In the genomic region with DNA sequence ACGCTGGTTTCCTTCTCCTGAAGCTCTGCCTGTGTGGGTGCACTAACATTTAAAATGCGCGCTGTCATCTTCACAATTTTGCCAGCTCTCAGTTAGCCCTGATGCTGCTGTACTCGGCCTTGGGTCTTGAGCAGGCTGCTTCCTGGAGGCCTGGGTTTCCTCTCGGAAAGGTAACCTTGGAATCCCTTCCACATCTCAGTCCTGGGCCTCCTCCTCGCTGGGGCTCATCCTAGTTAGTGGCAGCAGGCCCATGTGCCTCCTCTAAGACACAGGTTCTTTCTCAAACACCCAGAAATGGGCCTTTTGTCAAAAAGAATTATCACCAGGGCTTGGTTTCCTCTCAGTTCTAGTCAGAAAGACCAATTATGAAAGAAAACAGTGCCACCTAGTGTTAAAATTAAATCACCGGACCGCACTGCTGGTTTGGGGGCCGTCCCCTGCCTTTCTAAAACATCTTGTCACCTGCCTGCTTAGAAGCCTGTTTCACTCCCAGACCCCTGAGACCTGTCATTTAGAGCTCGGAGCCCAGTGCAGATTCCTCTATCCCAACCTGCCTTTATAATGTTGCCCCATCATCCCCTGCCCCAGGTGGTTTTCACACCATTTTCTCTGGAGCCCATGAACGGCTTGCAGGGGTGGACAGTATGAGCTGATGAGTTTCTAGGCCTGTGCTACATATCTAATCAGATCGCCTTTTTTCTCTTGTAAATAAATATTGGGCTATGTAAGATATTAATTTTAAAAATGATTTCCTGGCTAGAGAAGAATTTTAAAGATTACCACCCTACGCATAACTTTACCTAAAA, we compare ENCODE assay signal across 8 cellular contexts. TPM values are rescaled to one million over a fixed set of nuclear protein-coding genes. Genes with fewer than 3 reads are reported as not detected.
A peak's percentile ranks its signal among the peaks of the same experiment; 100 is the strongest.
DNase-seq lines count a peak whose midpoint lies in the region; ATAC-seq and TF ChIP-seq lines count a peak whose summit lies in the region.

No MANE protein-coding gene starts in this region.

- H3K4me1 Mint-ChIP-seq in endothelial cell (ENCODE audit: unreplicated experiment), result peaks cover 7% of the 10 kb centered on the region

- H3K27ac Mint-ChIP-seq in endothelial cell (ENCODE audit: unreplicated experiment), result no peak overlapping the region

- H3K36me3 Mint-ChIP-seq in endothelial cell (ENCODE audit: low read depth, unreplicated experiment), result peaks cover 32% of the 10 kb centered on the region

- peak; percentile 57 for ATAC-seq in HG03025 (IDR thresholded peaks at IDR 0.05; ENCODE audit: low FRiP score, unreplicated experiment)

- H3K27ac ChIP-seq in substantia nigra (ENCODE audit: low read depth, low read length, poor library complexity, severe bottlenecking), result peak overlapping the region; percentile 23

- peak; percentile 42 for DNase-seq in activated gamma-delta T cell treated with Interleukin-2 at 50 U/mL for 16 hours
- DNase-seq in activated gamma-delta T cell (lab: John Stamatoyannopoulos, UW), result no peak
- peak; percentile 56 for DNase-seq in NCI-H460 (ENCODE audit: extremely low read depth, low read depth)
- peak; percentile 70 for DNase-seq in activated CD8-positive, alpha-beta memory T cell treated with anti-CD3 and anti-CD28 coated beads for 24 hours
- DNase-seq in endothelial cell (ENCODE audit: low spot score), result peak; percentile 47
- DNase-seq in middle frontal gyrus (ENCODE audit: extremely low spot score, low spot score), result peak; percentile 61
- peak in 18 of 49 donors; percentile 7 to 62 (median 30) for DNase-seq in substantia nigra (lab: John Stamatoyannopoulos, UW)

- peak; percentile 73 for TF ChIP-seq CTCF in endothelial cell (IDR thresholded peaks at IDR 0.05; ENCODE audit: unreplicated experiment)

- peaks cover 10% of the 10 kb centered on the region for H3K27me3 Mint-ChIP-seq in endothelial cell (ENCODE audit: unreplicated experiment)

- no peaks in the 10 kb centered on the region for H3K9me3 Mint-ChIP-seq in endothelial cell (ENCODE audit: unreplicated experiment)

- no peak overlapping the region for H3K4me3 Mint-ChIP-seq in endothelial cell (ENCODE audit: unreplicated experiment)

RNA-seq across cellular contexts. Expression of gene HK2, which starts 42.4 kb away (rescaled TPM):
- total RNA-seq in NCI-H460 (2014; rRNA removed; shearing (Covaris generic)), result 10.4 and 12.5 TPM in 2 replicates
- polyA plus RNA-seq in NCI-H460 (2014; cell fraction: nucleus; rRNA removed), result 10.0 and 17.3 TPM in 2 replicates
- 23.2 TPM for total RNA-seq in endothelial cell (ENCODE audit: unreplicated experiment)
